Comparison of ENCODE assay signal across 2 cellular contexts in the genomic region with DNA sequence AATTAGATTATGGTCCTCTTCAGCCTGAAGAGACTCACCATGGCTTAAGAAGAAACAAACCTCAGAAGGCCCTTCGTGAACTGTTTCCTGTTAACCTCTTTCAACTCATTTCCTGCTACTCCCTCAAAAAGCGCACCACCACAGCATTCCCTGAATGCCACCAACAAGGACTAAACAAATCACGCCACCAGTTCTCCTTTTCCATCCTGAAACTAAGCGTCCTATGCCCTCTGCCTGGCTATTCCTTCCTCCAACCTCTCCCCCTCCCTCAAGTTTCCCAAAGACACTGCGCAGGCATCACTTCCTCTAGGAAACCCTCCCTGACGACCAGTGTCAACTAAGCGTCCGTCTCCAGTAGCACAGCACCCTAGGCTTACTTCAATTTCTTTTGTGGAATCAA.
TF ChIP-seq lines count a peak whose summit lies in the region.

No MANE protein-coding gene starts in this region.

TF ChIP-seq in liver, 16 proteins besides CTCF, POLR2A, EP300 and RAD21:
- TF ChIP-seq FOXA1 (IDR thresholded peaks at IDR 0.05) (no peak), EGR1 (IDR thresholded peaks at IDR 0.05; ENCODE audit: low read depth in 2 of 2) (no peak), NR2F2 (IDR thresholded peaks at IDR 0.05) (peak; percentile 85), FOXA2 (IDR thresholded peaks at IDR 0.05) (no peak), JUND (IDR thresholded peaks at IDR 0.05) (no peak)
- TF ChIP-seq, protein P1, sequence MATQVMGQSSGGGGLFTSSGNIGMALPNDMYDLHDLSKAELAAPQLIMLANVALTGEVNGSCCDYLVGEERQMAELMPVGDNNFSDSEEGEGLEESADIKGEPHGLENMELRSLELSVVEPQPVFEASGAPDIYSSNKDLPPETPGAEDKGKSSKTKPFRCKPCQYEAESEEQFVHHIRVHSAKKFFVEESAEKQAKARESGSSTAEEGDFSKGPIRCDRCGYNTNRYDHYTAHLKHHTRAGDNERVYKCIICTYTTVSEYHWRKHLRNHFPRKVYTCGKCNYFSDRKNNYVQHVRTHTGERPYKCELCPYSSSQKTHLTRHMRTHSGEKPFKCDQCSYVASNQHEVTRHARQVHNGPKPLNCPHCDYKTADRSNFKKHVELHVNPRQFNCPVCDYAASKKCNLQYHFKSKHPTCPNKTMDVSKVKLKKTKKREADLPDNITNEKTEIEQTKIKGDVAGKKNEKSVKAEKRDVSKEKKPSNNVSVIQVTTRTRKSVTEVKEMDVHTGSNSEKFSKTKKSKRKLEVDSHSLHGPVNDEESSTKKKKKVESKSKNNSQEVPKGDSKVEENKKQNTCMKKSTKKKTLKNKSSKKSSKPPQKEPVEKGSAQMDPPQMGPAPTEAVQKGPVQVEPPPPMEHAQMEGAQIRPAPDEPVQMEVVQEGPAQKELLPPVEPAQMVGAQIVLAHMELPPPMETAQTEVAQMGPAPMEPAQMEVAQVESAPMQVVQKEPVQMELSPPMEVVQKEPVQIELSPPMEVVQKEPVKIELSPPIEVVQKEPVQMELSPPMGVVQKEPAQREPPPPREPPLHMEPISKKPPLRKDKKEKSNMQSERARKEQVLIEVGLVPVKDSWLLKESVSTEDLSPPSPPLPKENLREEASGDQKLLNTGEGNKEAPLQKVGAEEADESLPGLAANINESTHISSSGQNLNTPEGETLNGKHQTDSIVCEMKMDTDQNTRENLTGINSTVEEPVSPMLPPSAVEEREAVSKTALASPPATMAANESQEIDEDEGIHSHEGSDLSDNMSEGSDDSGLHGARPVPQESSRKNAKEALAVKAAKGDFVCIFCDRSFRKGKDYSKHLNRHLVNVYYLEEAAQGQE (IDR thresholded peaks at IDR 0.05) = no peak

TF ChIP-seq in HepG2, 621 proteins besides CTCF, POLR2A, EP300 and RAD21:
- TF ChIP-seq ZFP1 (CRISPR knock-in tag; IDR thresholded peaks at IDR 0.05) (no peak), ZNF792 (CRISPR knock-in tag; IDR thresholded peaks at IDR 0.05) (no peak), HES4 (CRISPR knock-in tag; IDR thresholded peaks at IDR 0.05; ENCODE audit: borderline replicate concordance) (no peak)
